ENCODE assay signal across 8 cellular contexts in the genomic region with DNA sequence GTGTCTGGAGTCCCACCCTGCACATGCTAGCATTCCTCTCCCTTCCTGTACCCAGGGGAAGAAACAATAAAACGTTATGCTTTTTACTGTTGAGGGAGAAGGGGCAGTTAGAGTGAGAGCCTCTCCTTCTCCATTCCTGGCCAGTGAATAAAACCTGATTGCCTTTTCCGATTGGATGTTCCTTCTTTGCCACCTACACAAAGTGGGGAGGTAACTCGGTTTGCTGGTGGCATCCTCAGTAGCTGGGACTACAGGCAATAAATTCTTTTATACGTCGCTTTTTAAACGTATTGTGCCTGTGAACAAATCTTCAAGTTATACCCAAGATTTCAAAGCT. TPM values are rescaled to one million over a fixed set of nuclear protein-coding genes. Genes with fewer than 3 reads are reported as not detected.
DNase-seq lines count a peak whose midpoint lies in the region; ATAC-seq and TF ChIP-seq lines count a peak whose summit lies in the region.

No MANE protein-coding gene starts in this region.

- peaks cover 2 to 25% (median 19%) of the 10 kb centered on the region in 7 donors for H3K4me1 Mint-ChIP-seq in naive thymus-derived CD4-positive, alpha-beta T cell

- H3K27me3 ChIP-seq in BJ (ENCODE audit: control insufficient read depth, insufficient read depth, low read length) = 0 out of 2 replicates have a peak, but pooled peaks cover 1% of the 10 kb centered on the region
- H3K27me3 ChIP-seq in naive thymus-derived CD4-positive, alpha-beta T cell (ENCODE audit: control insufficient read depth in 2 of 2, insufficient read depth in 2 of 2, low read length in 2 of 2) = no peaks in the 10 kb centered on the region

- no peaks in the 10 kb centered on the region for H3K9me3 ChIP-seq in naive thymus-derived CD4-positive, alpha-beta T cell (ENCODE audit: control insufficient read depth in 2 of 3, low read length in 3 of 3)

- peak overlapping the region; percentile 63 for H3K27ac ChIP-seq in naive thymus-derived CD4-positive, alpha-beta T cell (ENCODE audit: low read depth, low read length)

- peaks cover 12 to 15% of the 10 kb centered on the region in 2 donors for H3K4me1 ChIP-seq in naive thymus-derived CD4-positive, alpha-beta T cell (ENCODE audit: control insufficient read depth in 2 of 2, insufficient read depth in 2 of 2, low read length in 2 of 2)

- no peaks in the 10 kb centered on the region for H3K9me3 Mint-ChIP-seq in naive thymus-derived CD4-positive, alpha-beta T cell

- intact Hi-C loops in naive thymus-derived CD4-positive, alpha-beta T cell (cut with micrococcal nuclease) = loop anchor here (1.0 to 2.0 kb wide), 13 partner anchors 14 to 590 kb away; partner anchors contain the start of genes DDA1 (in 2 of the 2), GTPBP3 (in 2 of the 2), ARRDC2 (in 1 of the 2) and BABAM1 (in 1 of the 2)

- H3K4me3 ChIP-seq in BJ (ENCODE audit: low read depth, low read length) (peak overlapping the region; percentile 47), choroid plexus epithelial cell (ENCODE audit: low read depth, low read length) (peak overlapping the region; percentile 61)
- H3K4me3 ChIP-seq in naive thymus-derived CD4-positive, alpha-beta T cell (ENCODE audit: low read length) = peak overlapping the region; percentile 79

- H3K27ac Mint-ChIP-seq in naive thymus-derived CD4-positive, alpha-beta T cell = peak overlapping the region in 8 of 9 donors; percentile 80 to 93 (median 90)

- CTCF ChIA-PET in BJ (lab: Yijun Ruan, JAX) = interaction anchor here (0.8 to 1.4 kb wide), 5 partner anchors 8 to 47 kb away, joined by 3 to 6 read pairs (median 3); no protein-coding TSS in a partner anchor
- CTCF ChIA-PET in naive thymus-derived CD4-positive, alpha-beta T cell (lab: Charles Lee) = interaction anchor here (0.8 to 1.5 kb wide), 7 partner anchors 13 to 84 kb away, joined by 3 to 7 read pairs (median 5); no protein-coding TSS in a partner anchor

- DNase-seq in BJ (ENCODE audit: low read depth) = no peak
- DNase-seq in LoVo (ENCODE audit: low spot score) = peak; percentile 15
- DNase-seq in choroid plexus epithelial cell (ENCODE audit: low read depth) = no peak
- DNase-seq in naive thymus-derived CD4-positive, alpha-beta T cell = no peak
- DNase-seq in hepatic stellate cell (ENCODE audit: low spot score) = no peak
- no peak for DNase-seq in NCI-H748 (lab: John Stamatoyannopoulos, UW; ENCODE audit: unreplicated experiment)
- no peak for DNase-seq in SW480 (ENCODE audit: low spot score)

- POLR2A ChIA-PET in BJ (lab: Charles Lee) = interaction anchor here (0.5 kb wide), 1 partner anchor 51 kb away, joined by 3 read pairs; the partner anchor contains the start of gene SLC27A1
- POLR2A ChIA-PET in naive thymus-derived CD4-positive, alpha-beta T cell (lab: Charles Lee) = interaction anchor here (0.5 to 3.4 kb wide), 16 partner anchors 8 to 440 kb away, joined by 3 to 33 read pairs (median 4); partner anchors contain the start of genes BABAM1, BST2, PGLS and SLC27A1

- no peaks in the 10 kb centered on the region for H3K27me3 Mint-ChIP-seq in naive thymus-derived CD4-positive, alpha-beta T cell

- peak overlapping the region; percentile 87 to 95 (median 91) for H3K4me3 Mint-ChIP-seq in naive thymus-derived CD4-positive, alpha-beta T cell

- peaks cover 0 to 16% (median 4%) of the 10 kb centered on the region in 5 donors for H3K36me3 Mint-ChIP-seq in naive thymus-derived CD4-positive, alpha-beta T cell

- no peak for TF ChIP-seq CTCF in BJ (IDR thresholded peaks at IDR 0.05; ENCODE audit: insufficient read depth, low read depth, low read length)
- TF ChIP-seq CTCF in choroid plexus epithelial cell (conservative IDR thresholded peaks at IDR 0.05; ENCODE audit: low read depth, low read length) = no peak

- no peak for ATAC-seq in naive thymus-derived CD4-positive, alpha-beta T cell
- no peak for ATAC-seq in GM21526 (IDR thresholded peaks at IDR 0.05; ENCODE audit: low FRiP score, unreplicated experiment)

- H3K36me3 ChIP-seq in BJ (ENCODE audit: control insufficient read depth, insufficient read depth, low read length) = peaks cover 5% of the 10 kb centered on the region
- peaks cover 0 to 23% (median 0%) of the 10 kb centered on the region in 3 experiments for H3K36me3 ChIP-seq in naive thymus-derived CD4-positive, alpha-beta T cell (ENCODE audit: control insufficient read depth in 2 of 3, insufficient read depth in 3 of 3, low read length in 3 of 3)

RNA-seq across cellular contexts. Expression of gene MVB12A, which starts 0.7 kb away (rescaled TPM):
- 29.4 and 47.3 TPM in 2 replicates for polyA plus RNA-seq in BJ (2011; rRNA removed)
- 17.9 and 25.2 TPM in 2 replicates for polyA minus RNA-seq in BJ (2011; rRNA and poly(A)+ RNA removed)
- 10 to 100 TPM; 19.5 to 45.1 (median 33.3) TPM for total RNA-seq in naive thymus-derived CD4-positive, alpha-beta T cell
- polyA plus RNA-seq in naive thymus-derived CD4-positive, alpha-beta T cell = 10 to 100 TPM; 26.8 to 31.3 TPM

RNA-seq across cellular contexts. Expression of gene BST2, which starts 13.7 kb away (rescaled TPM):
- polyA plus RNA-seq in BJ (2011; rRNA removed) = 4.5 and 6.4 TPM in 2 replicates
- polyA minus RNA-seq in BJ (2011; rRNA and poly(A)+ RNA removed) = 0.57 and 2.7 TPM in 2 replicates
- total RNA-seq in naive thymus-derived CD4-positive, alpha-beta T cell = 100 to 1,000 TPM in 1 of 5 experiments, 10 to 100 TPM in 4; 29.9 to 221 (median 57.1) TPM
- 100 to 1,000 TPM; 105 to 115 TPM for polyA plus RNA-seq in naive thymus-derived CD4-positive, alpha-beta T cell

RNA-seq across cellular contexts. Expression of gene CCDC194, which starts 25.1 kb away (rescaled TPM):
- not detected in 2 replicates for polyA plus RNA-seq in BJ (2011; rRNA removed)
- not detected in 2 replicates for polyA minus RNA-seq in BJ (2011; rRNA and poly(A)+ RNA removed)
- total RNA-seq in naive thymus-derived CD4-positive, alpha-beta T cell = 1 to 10 TPM in 4 of 5 experiments, under 1 TPM in 1; 0.47 to 4.8 (median 2.3) TPM
- polyA plus RNA-seq in naive thymus-derived CD4-positive, alpha-beta T cell = not detected

RNA-seq across cellular contexts. Expression of gene TMEM221, which starts 29.3 kb away (rescaled TPM):
- polyA plus RNA-seq in BJ (2011; rRNA removed) = 0.09 and 0.11 TPM in 2 replicates
- 0.09 TPM in 1 of 2 replicates, not detected in the other for polyA minus RNA-seq in BJ (2011; rRNA and poly(A)+ RNA removed)
- not detected for total RNA-seq in naive thymus-derived CD4-positive, alpha-beta T cell
- polyA plus RNA-seq in naive thymus-derived CD4-positive, alpha-beta T cell = not detected

RNA-seq across cellular contexts. Expression of gene NXNL1, which starts 41.6 kb away (rescaled TPM):
- not detected in 2 replicates for polyA plus RNA-seq in BJ (2011; rRNA removed)
- polyA minus RNA-seq in BJ (2011; rRNA and poly(A)+ RNA removed) = not detected in 2 replicates
- not detected for total RNA-seq in naive thymus-derived CD4-positive, alpha-beta T cell
- not detected for polyA plus RNA-seq in naive thymus-derived CD4-positive, alpha-beta T cell

Comparison
In these comparisons a context has a peak if more than half of its experiments do, and no peak if none do; other contexts are left out.
1. RNA of gene BST2, which starts 13.7 kb away (polyA plus RNA-seq): 105 to 115 TPM in naive thymus-derived CD4-positive, alpha-beta T cell; 4.5 to 6.4 TPM in BJ; every median in the first group is over 10 times any median in the second.
2. Peak in every context shown above with its lines, with median percentiles within 50 percentile points of each other: H3K4me3 ChIP-seq.